Comparison of ENCODE assay signal across 27 cellular contexts in genomic region chr5:122351416-122352157, GRCh38. TPM values are rescaled to one million over a fixed set of nuclear protein-coding genes. Genes with fewer than 3 reads are reported as not detected.
A peak's percentile ranks its signal among the peaks of the same experiment; 100 is the strongest.
DNase-seq lines count a peak whose midpoint lies in the region; ATAC-seq and TF ChIP-seq lines count a peak whose summit lies in the region.
"Had no signal": no experiment of that assay in that cellular context is flagged by ENCODE, and none has a peak within 500 bp of the region (broad histone marks: within the 10 kb centered on the region; RNA-seq: fewer than 3 reads in every experiment).

No MANE protein-coding gene starts in this region.

- H3K27me3 ChIP-seq in osteoblast (ENCODE audit: insufficient read depth, low read length): no peaks in the 10 kb centered on the region
- H3K27me3 ChIP-seq: heart left ventricle had no signal

- TF ChIP-seq CTCF in osteoblast (IDR thresholded peaks at IDR 0.05; ENCODE audit: extremely low read depth, low read depth, low read length): no peak

- H3K27ac ChIP-seq in osteoblast (ENCODE audit: low read depth, low read length): no peak overlapping the region
- H3K27ac ChIP-seq: heart left ventricle, KMS-11, VCaP had no signal

- H3K4me1 ChIP-seq in osteoblast (ENCODE audit: insufficient read depth, low read length): no peaks in the 10 kb centered on the region
- H3K4me1 ChIP-seq: heart left ventricle had no signal

- no peak overlapping the region for H2AFZ ChIP-seq in osteoblast (ENCODE audit: low read length)

- H3K4me2 ChIP-seq in osteoblast (ENCODE audit: insufficient read depth, low read length): no peak overlapping the region
- H3K4me2 ChIP-seq: KMS-11 had no signal

- ATAC-seq in HG03280 (IDR thresholded peaks at IDR 0.05; ENCODE audit: unreplicated experiment): no peak
- ATAC-seq: activated CD8-positive, alpha-beta memory T cell treated with anti-CD3 and anti-CD28 coated beads, Interleukin-2, amount 10 ng/mL, durations not matched to agents 7 days and 5 days; heart left ventricle; left lobe of liver; naive thymus-derived CD4-positive, alpha-beta T cell had no signal

- H3K4me3 ChIP-seq in osteoblast (ENCODE audit: insufficient read depth, low read length): no peak overlapping the region
- H3K4me3 ChIP-seq: heart left ventricle had no signal

- no peaks in the 10 kb centered on the region for H3K79me2 ChIP-seq in osteoblast (ENCODE audit: insufficient read depth, low read length)

- no peaks in the 10 kb centered on the region for H3K36me3 ChIP-seq in osteoblast (ENCODE audit: insufficient read depth, low read length)
- H3K36me3 ChIP-seq: heart left ventricle had no signal

- no peaks in the 10 kb centered on the region for H3K9me3 ChIP-seq in osteoblast (ENCODE audit: low read depth, low read length)
- H3K9me3 ChIP-seq: heart left ventricle had no signal

- peak; percentile 30 for DNase-seq in ELF-1 (ENCODE audit: low read depth, low spot score)
- peak; percentile 69 for DNase-seq in NCI-H69 (lab: John Stamatoyannopoulos, UW)
- peak; percentile 64 for DNase-seq in fibroblast of gingiva (ENCODE audit: low read depth)
- peak; percentile 6 for DNase-seq in osteoblast (ENCODE audit: insufficient read length, low spot score, missing footprints)
- DNase-seq in HuH-7 (ENCODE audit: low spot score): no peak
- DNase-seq in NCI-H1048 (lab: John Stamatoyannopoulos, UW): no peak
- DNase-seq: activated CD4-positive, alpha-beta T cell treated with anti-CD3 and anti-CD28 coated beads, Interleukin-2, amount 10 ng/mL, durations not matched to agents 24 days and 14 days; activated CD8-positive, alpha-beta memory T cell treated with anti-CD3 and anti-CD28 coated beads, Interleukin-2, amount 10 ng/mL, durations not matched to agents 7 days and 5 days; activated naive CD4-positive, alpha-beta T cell treated with anti-CD3 and anti-CD28 coated beads, Interleukin-2, amount 10 ng/mL, durations not matched to agents 7 days and 5 days; DMS53; GF-D8; heart left ventricle; HFFc6; naive thymus-derived CD4-positive, alpha-beta T cell; NCI-H146; NCI-H2171 treated with DMSO at 0.1 percent for 48 hours; NCI-H526 treated with DMSO at 0.1 percent for 48 hours; occipital lobe; RPMI8226; T-helper 2 cell had no signal

- H4K20me1 ChIP-seq in osteoblast (ENCODE audit: insufficient read depth, low read length): no peaks in the 10 kb centered on the region

RNA-seq across cellular contexts. Expression of gene SNCAIP, which starts 39.5 kb away (rescaled TPM):
- 6.2 and 8.0 TPM in 2 replicates for total RNA-seq in osteoblast
- total RNA-seq: activated CD4-positive, alpha-beta T cell treated with anti-CD3 and anti-CD28 coated beads, Interleukin-2, amount 10 ng/mL, durations not matched to agents 24 days and 14 days; activated CD8-positive, alpha-beta memory T cell treated with anti-CD3 and anti-CD28 coated beads, Interleukin-2, amount 10 ng/mL, durations not matched to agents 7 days and 5 days; B cell; HT-29; SK-MEL-5 had no signal

Comparison
In these comparisons a context has a peak if more than half of its experiments do, and no peak if none do; other contexts are left out.
1. DNase-seq: peak in ELF-1 (single experiment), NCI-H69 (single experiment), fibroblast of gingiva (single experiment) and osteoblast (single experiment); none in HuH-7 (single experiment) and NCI-H1048 (single experiment).